ENCODE assay signal across 23 cellular contexts in genomic region chr3:171157286-171157685, GRCh38.
DNase-seq lines count a peak whose midpoint lies in the region; ATAC-seq, FAIRE-seq and TF ChIP-seq lines count a peak whose summit lies in the region.
"Had no signal": no experiment of that assay in that cellular context is flagged by ENCODE, and none has a peak within 500 bp of the region (broad histone marks: within the 10 kb centered on the region; RNA-seq: fewer than 3 reads in every experiment).

No MANE protein-coding gene starts in this region.

- no peak for ATAC-seq in GM18520 (IDR thresholded peaks at IDR 0.05; ENCODE audit: unreplicated experiment)
- ATAC-seq: stimulated activated naive CD8-positive, alpha-beta T cell treated with anti-CD3 and anti-CD28 coated beads, Interleukin-15, amount 100 ng/mL, for 72 hours had no signal

- CTCF ChIA-PET in H1 (lab: Charles Lee; ENCODE audit: partially characterized antibody), result interaction anchor here (0.6 to 1.4 kb wide), 5 partner anchors 13 to 409 kb away, joined by 3 to 5 read pairs (median 4); no protein-coding TSS in a partner anchor

- no peaks in the 10 kb centered on the region for H3K9me3 ChIP-seq in H1 (ENCODE audit: insufficient read depth in 2 of 2, low read depth in 1 of 2, low read length in 1 of 2)
- H3K9me3 ChIP-seq in mesenchymal stem cell (ENCODE audit: control insufficient read depth, low read length), result no peaks in the 10 kb centered on the region
- H3K9me3 ChIP-seq in HAP-1, result no peaks in the 10 kb centered on the region
- H3K9me3 ChIP-seq: sigmoid colon, SJSA1 had no signal

- H3K36me3 ChIP-seq in H1 (ENCODE audit: control insufficient read depth in 2 of 4, insufficient read depth in 4 of 4, low read length in 3 of 4) (peaks cover 0 to 2% (median 0%) of the 10 kb centered on the region in 4 experiments; a peak in 1 of 8 replicates), mesenchymal stem cell (ENCODE audit: control insufficient read depth in 1 of 2, insufficient read depth in 2 of 2, low read depth in 1 of 2, low read length in 2 of 2) (peaks cover 19 to 25% of the 10 kb centered on the region in 2 experiments), HAP-1 (replicated peaks) (no peaks in the 10 kb centered on the region)
- H3K36me3 ChIP-seq: SJSA1 had no signal

- no peak overlapping the region for H3K14ac ChIP-seq in H1 (ENCODE audit: insufficient read length)
- H3K14ac ChIP-seq in mesenchymal stem cell (ENCODE audit: low read length in 2 of 2), result no peak overlapping the region

- H4K5ac ChIP-seq in H1 (ENCODE audit: insufficient read length, low read depth, low read length), result no peak overlapping the region

- H2AK5ac ChIP-seq in H1 (ENCODE audit: low read depth, low read length) (no peak overlapping the region), mesenchymal stem cell (ENCODE audit: low read length, severe bottlenecking) (peak overlapping the region; percentile 37)

- H3K18ac ChIP-seq in H1 (ENCODE audit: extremely low read depth, low read length) (no peak overlapping the region), mesenchymal stem cell (ENCODE audit: low read depth in 1 of 2, low read length in 2 of 2) (no peak overlapping the region)

- H2AFZ ChIP-seq in H1 (ENCODE audit: low read length) (no peak overlapping the region), mesenchymal stem cell (ENCODE audit: low read depth, low read length) (no peak overlapping the region)

- no peak for TF ChIP-seq POLR2A in H1 (IDR thresholded peaks at IDR 0.05; ENCODE audit: control extremely low read depth in 1 of 2, low read depth in 2 of 2, low read length in 2 of 2)

- TF ChIP-seq CTCF in H1 (IDR thresholded peaks at IDR 0.05; ENCODE audit: control extremely low read depth in 1 of 3, insufficient read depth in 1 of 3, low read depth in 1 of 3, low read length in 3 of 3), result peak in 2 of 3 experiments; percentile 24 to 42; a peak in 2 of 4 replicates

- no peak overlapping the region for H2BK120ac ChIP-seq in H1 (replicated peaks; ENCODE audit: low read depth, low read length)
- H2BK120ac ChIP-seq in mesenchymal stem cell (ENCODE audit: low read depth, low read length), result no peak overlapping the region

- no peaks in the 10 kb centered on the region for H4K20me1 ChIP-seq in H1 (replicated peaks in 1 of 2; ENCODE audit: control insufficient read depth in 1 of 2, insufficient read depth in 2 of 2, low read length in 2 of 2)

- H2BK5ac ChIP-seq in H1 (ENCODE audit: low read depth, low read length) (no peak overlapping the region), mesenchymal stem cell (ENCODE audit: low read depth, low read length, poor library complexity, severe bottlenecking) (no peak overlapping the region)

- WGBS in H1 (ENCODE audit: extremely low coverage in 1 of 2, insufficient coverage in 1 of 2, insufficient read length in 1 of 2, insufficient replicate concordance in 2 of 2, low coverage in 1 of 2, low lambda C conversion rate in 2 of 2, missing lambda C conversion rate in 1 of 2), 2 experiments, result 95% methylated on average over 12 of the region's 14 CpGs; no CpG with 5 or more reads in 1 of the 2 experiments
- 89% methylated on average over 13 of the region's 14 CpGs for WGBS in mesenchymal stem cell

- H4K91ac ChIP-seq in H1 (replicated peaks; ENCODE audit: insufficient read length, low read length), result no peak overlapping the region
- H4K91ac ChIP-seq in mesenchymal stem cell (ENCODE audit: low read length), result no peak overlapping the region

- peak; percentile 46 to 59 for TF ChIP-seq RAD21 in H1 (IDR thresholded peaks at IDR 0.05 in 1 of 2, conservative IDR thresholded peaks at IDR 0.05 in 1 of 2; ENCODE audit: low read depth in 2 of 2, low read length in 2 of 2)

- no peak overlapping the region for H3K4ac ChIP-seq in H1 (replicated peaks; ENCODE audit: insufficient read length, low read depth, low read length)
- no peak overlapping the region for H3K4ac ChIP-seq in mesenchymal stem cell (ENCODE audit: low read depth in 1 of 2, low read length in 2 of 2)

- in situ Hi-C loops in HAP-1 (cut with MboI; ENCODE audit: low sequenced_read_pairs), result no loop called here

- H3K9ac ChIP-seq in H1 (replicated peaks in 1 of 4; ENCODE audit: extremely low read depth in 1 of 4, low read depth in 3 of 4, low read length in 3 of 4), result no peak overlapping the region
- no peak overlapping the region for H3K9ac ChIP-seq in mesenchymal stem cell (ENCODE audit: low read length)

- H2BK20ac ChIP-seq in H1 (ENCODE audit: low read length), result no peak overlapping the region

- no peaks in the 10 kb centered on the region for H3K79me1 ChIP-seq in H1 (ENCODE audit: low read depth, low read length)
- no peaks in the 10 kb centered on the region for H3K79me1 ChIP-seq in mesenchymal stem cell (replicated peaks; ENCODE audit: low read length, poor library complexity, severe bottlenecking)

- FAIRE-seq in H1 (lab: Jason Lieb, UNC), result no peak
- FAIRE-seq: G401.6, GM18507, TTC549 had no signal

- no peak overlapping the region for H3K27ac ChIP-seq in H1 (ENCODE audit: low read depth, low read length)
- H3K27ac ChIP-seq in mesenchymal stem cell (ENCODE audit: low read length, poor library complexity, severe bottlenecking), result no peak overlapping the region
- peak overlapping the region; percentile 92 for H3K27ac ChIP-seq in temporal lobe (ENCODE audit: low read depth, low read length)
- H3K27ac ChIP-seq: 22Rv1, HL-60, sigmoid colon, SJSA1 had no signal

- H3K23ac ChIP-seq in H1 (ENCODE audit: insufficient read length), result no peak overlapping the region
- no peak overlapping the region for H3K23ac ChIP-seq in mesenchymal stem cell (ENCODE audit: low read length in 2 of 2)

- H3K23me2 ChIP-seq in H1 (ENCODE audit: low read depth, low read length), result no peaks in the 10 kb centered on the region

- POLR2A ChIA-PET in H1 (lab: Charles Lee; ENCODE audit: partially characterized antibody), result no interaction called here

- H4K8ac ChIP-seq in H1 (ENCODE audit: extremely low read depth, insufficient read depth, low read length) (no peak overlapping the region), mesenchymal stem cell (ENCODE audit: low read length) (no peak overlapping the region)

- no peak for TF ChIP-seq EP300 in H1 (IDR thresholded peaks at IDR 0.05; ENCODE audit: borderline replicate concordance in 1 of 2, low read depth in 2 of 2, low read length in 2 of 2)

- no peak overlapping the region for H2BK15ac ChIP-seq in H1 (ENCODE audit: low read length)
- no peak overlapping the region for H2BK15ac ChIP-seq in mesenchymal stem cell (ENCODE audit: low read depth, poor library complexity, severe bottlenecking)

- no peak overlapping the region for H3K4me3 ChIP-seq in H1 (ENCODE audit: extremely low read depth in 1 of 4, insufficient read depth in 2 of 4, low read depth in 3 of 4, low read length in 4 of 4)
- H3K4me3 ChIP-seq in mesenchymal stem cell (ENCODE audit: insufficient read depth in 1 of 2, low read depth in 1 of 2, low read length in 2 of 2), result no peak overlapping the region
- H3K4me3 ChIP-seq in HAP-1, result no peak overlapping the region
- H3K4me3 ChIP-seq: sigmoid colon, SJSA1 had no signal

- H3K27me3 ChIP-seq in H1 (replicated peaks in 1 of 4; ENCODE audit: control insufficient read depth in 3 of 4, extremely low read depth in 1 of 4, insufficient read depth in 3 of 4, low read length in 3 of 4) (no peaks in the 10 kb centered on the region), mesenchymal stem cell (ENCODE audit: control insufficient read depth in 1 of 2, insufficient read depth in 1 of 2, low read length in 2 of 2) (no peaks in the 10 kb centered on the region), HAP-1 (ENCODE audit: low read depth) (no peaks in the 10 kb centered on the region)
- H3K27me3 ChIP-seq: sigmoid colon, SJSA1 had no signal

- peak; percentile 21 to 34 for DNase-seq in NCI-H524 (lab: John Stamatoyannopoulos, UW)
- no peak for DNase-seq in NCI-H524 treated with DMSO at 0.1 percent for 48 hours (lab: John Stamatoyannopoulos, UW)
- DNase-seq in H1 (ENCODE audit: low read depth in 1 of 2, low spot score in 2 of 2), result no peak
- DNase-seq in mesenchymal stem cell, result no peak
- no peak for DNase-seq in HAP-1 (ENCODE audit: low spot score in 2 of 2)
- no peak for DNase-seq in cerebellar cortex (ENCODE audit: low spot score)
- DNase-seq: activated CD8-positive, alpha-beta memory T cell treated with anti-CD3 and anti-CD28 coated beads for 24 hours; activated naive CD4-positive, alpha-beta T cell treated with anti-CD3 and anti-CD28 coated beads, Interleukin-2, amount 50 U/mL, for 16 hours; CD8-positive, alpha-beta memory T cell; central memory CD4-positive, alpha-beta T cell; GOT3; NCI-H1694; NCI-H748 treated with DMSO at 0.1 percent for 48 hours; sigmoid colon; stimulated activated naive CD8-positive, alpha-beta T cell treated with anti-CD3 and anti-CD28 coated beads, Interleukin-15, amount 100 ng/mL, for 72 hours had no signal

- H3K79me2 ChIP-seq in H1 (ENCODE audit: control insufficient read depth in 1 of 2, insufficient read depth in 2 of 2, low read length in 2 of 2), result no peaks in the 10 kb centered on the region

- H2BK12ac ChIP-seq in H1 (ENCODE audit: low read depth, low read length) (no peak overlapping the region), mesenchymal stem cell (ENCODE audit: low read length in 2 of 2) (no peak overlapping the region)

- no peaks in the 10 kb centered on the region for H3K4me1 ChIP-seq in H1 (replicated peaks in 1 of 4; ENCODE audit: control insufficient read depth in 3 of 4, insufficient read depth in 4 of 4, low read length in 3 of 4)
- peaks cover 13% of the 10 kb centered on the region for H3K4me1 ChIP-seq in mesenchymal stem cell (ENCODE audit: control insufficient read depth, insufficient read depth, low read depth, low read length)
- H3K4me1 ChIP-seq in HAP-1, result no peaks in the 10 kb centered on the region
- H3K4me1 ChIP-seq: sigmoid colon, SJSA1 had no signal

- H3K56ac ChIP-seq in H1 (replicated peaks; ENCODE audit: insufficient read length, low read depth, low read length), result no peak overlapping the region

- H3K4me2 ChIP-seq in H1 (ENCODE audit: insufficient read depth in 1 of 2, low read depth in 2 of 2, low read length in 2 of 2), result no peak overlapping the region
- H3K4me2 ChIP-seq in mesenchymal stem cell (ENCODE audit: low read length, poor library complexity, severe bottlenecking), result no peak overlapping the region

TF ChIP-seq in H1, 55 proteins besides CTCF, POLR2A, EP300 and RAD21 (continues in another document):
- TF ChIP-seq SRF (IDR thresholded peaks at IDR 0.05; ENCODE audit: low read depth, low read length) (no peak), BACH1 (IDR thresholded peaks at IDR 0.05; ENCODE audit: low read length) (no peak), ATF3 (IDR thresholded peaks at IDR 0.05; ENCODE audit: insufficient read depth, low read depth, low read length) (no peak), JUND (IDR thresholded peaks at IDR 0.05; ENCODE audit: low read length) (no peak), EGR1 (IDR thresholded peaks at IDR 0.05; ENCODE audit: borderline replicate concordance, low read depth, low read length) (no peak), MAFK (IDR thresholded peaks at IDR 0.05; ENCODE audit: low read depth, low read length) (no peak), CTBP2 (IDR thresholded peaks at IDR 0.05; ENCODE audit: borderline replicate concordance, insufficient read depth, insufficient read length, low read length) (no peak)

Comparison
In these comparisons a context has a peak if more than half of its experiments do, and no peak if none do; other contexts are left out.
1. DNase-seq: peak in NCI-H524 (2 of 2); none in NCI-H524 treated with DMSO at 0.1 percent for 48 hours (single experiment), H1 (0 of 2), mesenchymal stem cell (single experiment), HAP-1 (0 of 2) and cerebellar cortex (single experiment).